Comparison of ENCODE assay signal across 1 cellular context in the genomic region with DNA sequence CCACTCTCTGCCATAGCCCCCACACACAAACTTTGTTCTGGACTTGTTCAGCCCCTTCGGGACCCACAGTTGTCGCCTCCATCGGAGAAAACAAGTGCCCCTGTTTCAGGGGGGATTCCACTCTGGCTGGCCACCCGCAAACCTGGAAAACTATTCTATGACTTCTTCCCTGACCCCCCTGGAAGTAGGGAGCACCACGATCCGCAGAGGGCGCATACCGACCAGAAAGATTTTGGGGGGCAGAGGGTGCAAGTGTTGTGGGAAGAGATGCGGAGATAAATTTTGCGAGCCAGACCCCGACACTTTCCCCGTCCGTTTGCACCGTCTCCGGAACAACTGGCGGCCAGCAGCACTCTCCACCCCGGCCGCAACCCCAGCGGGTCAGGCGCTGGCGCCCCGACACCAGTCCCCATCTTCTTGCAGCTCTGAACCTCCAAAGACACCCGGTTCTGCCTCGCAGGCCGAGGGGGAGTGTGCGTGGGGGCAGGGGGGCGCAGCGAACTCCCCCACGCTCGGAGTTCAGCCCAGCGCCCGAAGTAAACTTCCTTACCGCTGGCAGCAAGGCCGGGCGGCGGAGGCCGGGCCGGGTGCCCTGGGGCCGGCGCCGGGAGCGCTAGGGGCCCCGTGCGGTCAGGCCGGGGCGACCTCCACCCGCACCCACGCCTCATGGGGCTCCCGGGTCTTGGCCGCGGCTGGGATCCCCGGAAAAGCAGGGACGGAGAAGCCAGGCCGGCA.
TF ChIP-seq lines count a peak whose summit lies in the region.

No MANE protein-coding gene starts in this region.

TF ChIP-seq in GM23338, 12 proteins besides CTCF, POLR2A, EP300 and RAD21 (continued from another document):
- TF ChIP-seq, protein P1, sequence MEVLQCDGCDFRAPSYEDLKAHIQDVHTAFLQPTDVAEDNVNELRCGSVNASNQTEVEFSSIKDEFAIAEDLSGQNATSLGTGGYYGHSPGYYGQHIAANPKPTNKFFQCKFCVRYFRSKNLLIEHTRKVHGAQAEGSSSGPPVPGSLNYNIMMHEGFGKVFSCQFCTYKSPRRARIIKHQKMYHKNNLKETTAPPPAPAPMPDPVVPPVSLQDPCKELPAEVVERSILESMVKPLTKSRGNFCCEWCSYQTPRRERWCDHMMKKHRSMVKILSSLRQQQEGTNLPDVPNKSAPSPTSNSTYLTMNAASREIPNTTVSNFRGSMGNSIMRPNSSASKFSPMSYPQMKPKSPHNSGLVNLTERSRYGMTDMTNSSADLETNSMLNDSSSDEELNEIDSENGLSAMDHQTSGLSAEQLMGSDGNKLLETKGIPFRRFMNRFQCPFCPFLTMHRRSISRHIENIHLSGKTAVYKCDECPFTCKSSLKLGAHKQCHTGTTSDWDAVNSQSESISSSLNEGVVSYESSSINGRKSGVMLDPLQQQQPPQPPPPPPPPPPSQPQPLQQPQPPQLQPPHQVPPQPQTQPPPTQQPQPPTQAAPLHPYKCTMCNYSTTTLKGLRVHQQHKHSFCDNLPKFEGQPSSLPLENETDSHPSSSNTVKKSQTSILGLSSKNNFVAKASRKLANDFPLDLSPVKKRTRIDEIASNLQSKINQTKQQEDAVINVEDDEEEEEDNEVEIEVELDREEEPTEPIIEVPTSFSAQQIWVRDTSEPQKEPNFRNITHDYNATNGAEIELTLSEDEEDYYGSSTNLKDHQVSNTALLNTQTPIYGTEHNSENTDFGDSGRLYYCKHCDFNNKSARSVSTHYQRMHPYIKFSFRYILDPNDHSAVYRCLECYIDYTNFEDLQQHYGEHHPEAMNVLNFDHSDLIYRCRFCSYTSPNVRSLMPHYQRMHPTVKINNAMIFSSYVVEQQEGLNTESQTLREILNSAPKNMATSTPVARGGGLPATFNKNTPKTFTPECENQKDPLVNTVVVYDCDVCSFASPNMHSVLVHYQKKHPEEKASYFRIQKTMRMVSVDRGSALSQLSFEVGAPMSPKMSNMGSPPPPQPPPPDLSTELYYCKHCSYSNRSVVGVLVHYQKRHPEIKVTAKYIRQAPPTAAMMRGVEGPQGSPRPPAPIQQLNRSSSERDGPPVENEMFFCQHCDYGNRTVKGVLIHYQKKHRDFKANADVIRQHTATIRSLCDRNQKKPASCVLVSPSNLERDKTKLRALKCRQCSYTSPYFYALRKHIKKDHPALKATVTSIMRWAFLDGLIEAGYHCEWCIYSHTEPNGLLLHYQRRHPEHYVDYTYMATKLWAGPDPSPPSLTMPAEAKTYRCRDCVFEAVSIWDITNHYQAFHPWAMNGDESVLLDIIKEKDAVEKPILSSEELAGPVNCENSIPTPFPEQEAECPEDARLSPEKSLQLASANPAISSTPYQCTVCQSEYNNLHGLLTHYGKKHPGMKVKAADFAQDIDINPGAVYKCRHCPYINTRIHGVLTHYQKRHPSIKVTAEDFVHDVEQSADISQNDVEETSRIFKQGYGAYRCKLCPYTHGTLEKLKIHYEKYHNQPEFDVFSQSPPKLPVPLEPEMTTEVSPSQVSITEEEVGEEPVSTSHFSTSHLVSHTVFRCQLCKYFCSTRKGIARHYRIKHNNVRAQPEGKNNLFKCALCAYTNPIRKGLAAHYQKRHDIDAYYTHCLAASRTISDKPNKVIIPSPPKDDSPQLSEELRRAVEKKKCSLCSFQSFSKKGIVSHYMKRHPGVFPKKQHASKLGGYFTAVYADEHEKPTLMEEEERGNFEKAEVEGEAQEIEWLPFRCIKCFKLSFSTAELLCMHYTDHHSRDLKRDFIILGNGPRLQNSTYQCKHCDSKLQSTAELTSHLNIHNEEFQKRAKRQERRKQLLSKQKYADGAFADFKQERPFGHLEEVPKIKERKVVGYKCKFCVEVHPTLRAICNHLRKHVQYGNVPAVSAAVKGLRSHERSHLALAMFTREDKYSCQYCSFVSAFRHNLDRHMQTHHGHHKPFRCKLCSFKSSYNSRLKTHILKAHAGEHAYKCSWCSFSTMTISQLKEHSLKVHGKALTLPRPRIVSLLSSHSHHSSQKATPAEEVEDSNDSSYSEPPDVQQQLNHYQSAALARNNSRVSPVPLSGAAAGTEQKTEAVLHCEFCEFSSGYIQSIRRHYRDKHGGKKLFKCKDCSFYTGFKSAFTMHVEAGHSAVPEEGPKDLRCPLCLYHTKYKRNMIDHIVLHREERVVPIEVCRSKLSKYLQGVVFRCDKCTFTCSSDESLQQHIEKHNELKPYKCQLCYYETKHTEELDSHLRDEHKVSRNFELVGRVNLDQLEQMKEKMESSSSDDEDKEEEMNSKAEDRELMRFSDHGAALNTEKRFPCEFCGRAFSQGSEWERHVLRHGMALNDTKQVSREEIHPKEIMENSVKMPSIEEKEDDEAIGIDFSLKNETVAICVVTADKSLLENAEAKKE (CRISPR knock-in tag; IDR thresholded peaks at IDR 0.05) = no peak
- TF ChIP-seq EZH2 (IDR thresholded peaks at IDR 0.05; ENCODE audit: low read depth, unreplicated experiment) (no peak), EZH2phosphoT487 (IDR thresholded peaks at IDR 0.05; ENCODE audit: unreplicated experiment) (no peak), NANOG (IDR thresholded peaks at IDR 0.05; ENCODE audit: borderline replicate concordance) (no peak), JUNB (IDR thresholded peaks at IDR 0.05; ENCODE audit: unreplicated experiment) (no peak), ZNF114 (CRISPR knock-in tag; IDR thresholded peaks at IDR 0.05) (no peak), POLR2AphosphoS5 (IDR thresholded peaks at IDR 0.05; ENCODE audit: low read depth) (no peak), STAT1 (IDR thresholded peaks at IDR 0.05; ENCODE audit: unreplicated experiment) (no peak), CREB1 (CRISPR knock-in tag; IDR thresholded peaks at IDR 0.05; ENCODE audit: low read depth) (no peak), ZNF331 (CRISPR knock-in tag; IDR thresholded peaks at IDR 0.05; ENCODE audit: low read depth) (no peak)
- TF ChIP-seq, protein P2, sequence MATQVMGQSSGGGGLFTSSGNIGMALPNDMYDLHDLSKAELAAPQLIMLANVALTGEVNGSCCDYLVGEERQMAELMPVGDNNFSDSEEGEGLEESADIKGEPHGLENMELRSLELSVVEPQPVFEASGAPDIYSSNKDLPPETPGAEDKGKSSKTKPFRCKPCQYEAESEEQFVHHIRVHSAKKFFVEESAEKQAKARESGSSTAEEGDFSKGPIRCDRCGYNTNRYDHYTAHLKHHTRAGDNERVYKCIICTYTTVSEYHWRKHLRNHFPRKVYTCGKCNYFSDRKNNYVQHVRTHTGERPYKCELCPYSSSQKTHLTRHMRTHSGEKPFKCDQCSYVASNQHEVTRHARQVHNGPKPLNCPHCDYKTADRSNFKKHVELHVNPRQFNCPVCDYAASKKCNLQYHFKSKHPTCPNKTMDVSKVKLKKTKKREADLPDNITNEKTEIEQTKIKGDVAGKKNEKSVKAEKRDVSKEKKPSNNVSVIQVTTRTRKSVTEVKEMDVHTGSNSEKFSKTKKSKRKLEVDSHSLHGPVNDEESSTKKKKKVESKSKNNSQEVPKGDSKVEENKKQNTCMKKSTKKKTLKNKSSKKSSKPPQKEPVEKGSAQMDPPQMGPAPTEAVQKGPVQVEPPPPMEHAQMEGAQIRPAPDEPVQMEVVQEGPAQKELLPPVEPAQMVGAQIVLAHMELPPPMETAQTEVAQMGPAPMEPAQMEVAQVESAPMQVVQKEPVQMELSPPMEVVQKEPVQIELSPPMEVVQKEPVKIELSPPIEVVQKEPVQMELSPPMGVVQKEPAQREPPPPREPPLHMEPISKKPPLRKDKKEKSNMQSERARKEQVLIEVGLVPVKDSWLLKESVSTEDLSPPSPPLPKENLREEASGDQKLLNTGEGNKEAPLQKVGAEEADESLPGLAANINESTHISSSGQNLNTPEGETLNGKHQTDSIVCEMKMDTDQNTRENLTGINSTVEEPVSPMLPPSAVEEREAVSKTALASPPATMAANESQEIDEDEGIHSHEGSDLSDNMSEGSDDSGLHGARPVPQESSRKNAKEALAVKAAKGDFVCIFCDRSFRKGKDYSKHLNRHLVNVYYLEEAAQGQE (IDR thresholded peaks at IDR 0.05; ENCODE audit: unreplicated experiment) = no peak
